In genomic region chr7:81161459-81162075, GRCh38 we compare ENCODE assay signal across 9 cellular contexts.
DNase-seq lines count a peak whose midpoint lies in the region; ATAC-seq and TF ChIP-seq lines count a peak whose summit lies in the region.
"Had no signal": no experiment of that assay in that cellular context is flagged by ENCODE, and none has a peak within 500 bp of the region (broad histone marks: within the 10 kb centered on the region; RNA-seq: fewer than 3 reads in every experiment).

No MANE protein-coding gene starts in this region.

- no peaks in the 10 kb centered on the region for H3K27me3 ChIP-seq in Panc1 (ENCODE audit: control insufficient read depth, insufficient read depth, low read length)
- H3K27me3 ChIP-seq in esophagus muscularis mucosa, result no peaks in the 10 kb centered on the region

- H3K27ac ChIP-seq in Panc1 (ENCODE audit: low read length) (peak overlapping the region; percentile 58; the same call in 1 of the 2 replicates), esophagus muscularis mucosa (replicated peaks in 1 of 4) (no peak overlapping the region)
- H3K27ac ChIP-seq: VCaP had no signal

- no peak overlapping the region for H3K27ac Mint-ChIP-seq in activated T-helper 17 cell treated with anti-CD3 and anti-CD28 coated beads, Interleukin-2, amount 50 U/mL, for 72 hours

- H3K4me3 Mint-ChIP-seq in activated T-helper 17 cell treated with anti-CD3 and anti-CD28 coated beads, Interleukin-2, amount 50 U/mL, for 72 hours, result no peak overlapping the region

- TF ChIP-seq EP300 in esophagus muscularis mucosa (IDR thresholded peaks at IDR 0.05), result no peak

- no peaks in the 10 kb centered on the region for H3K27me3 Mint-ChIP-seq in activated T-helper 17 cell treated with anti-CD3 and anti-CD28 coated beads, Interleukin-2, amount 50 U/mL, for 72 hours

- TF ChIP-seq CTCF in Panc1 (IDR thresholded peaks at IDR 0.05) (no peak), esophagus muscularis mucosa (IDR thresholded peaks at IDR 0.05) (no peak)

- no TSS peak for BruUV-seq in Panc1 (replicated peaks; lab: Mats Ljungman, UMichigan)

- H3K36me3 ChIP-seq in Panc1 (ENCODE audit: control insufficient read depth, insufficient read depth, low read length) (no peaks in the 10 kb centered on the region), esophagus muscularis mucosa (no peaks in the 10 kb centered on the region)

- intact Hi-C loops in Panc1 (cut with micrococcal nuclease; ENCODE audit: unreplicated experiment), result no loop called here
- intact Hi-C loops in esophagus muscularis mucosa (cut with DNase I), result no loop called here

- CTCF ChIA-PET in Panc1 (lab: Charles Lee), result interaction anchor here (0.6 kb wide), 1 partner anchor 10 kb away, joined by 3 read pairs; no protein-coding TSS in a partner anchor

- POLR2A ChIA-PET in Panc1 (lab: Charles Lee), result no interaction called here

- H3K36me3 Mint-ChIP-seq in activated T-helper 17 cell treated with anti-CD3 and anti-CD28 coated beads, Interleukin-2, amount 50 U/mL, for 72 hours (ENCODE audit: low read depth), result no peaks in the 10 kb centered on the region

- H3K4me1 ChIP-seq in Panc1 (ENCODE audit: control insufficient read depth, insufficient read depth, low read length) (no peaks in the 10 kb centered on the region; the same call in 1 of the 2 replicates), esophagus muscularis mucosa (no peaks in the 10 kb centered on the region)

- 69% methylated on average over 6 of the region's 6 CpGs for WGBS in esophagus muscularis mucosa

- H3K9me3 ChIP-seq in Panc1 (ENCODE audit: control insufficient read depth, insufficient read depth, low read depth, low read length) (0 out of 2 replicates have a peak, but pooled peaks cover 3% of the 10 kb centered on the region), esophagus muscularis mucosa (no peaks in the 10 kb centered on the region)

- H3K4me3 ChIP-seq in Panc1 (ENCODE audit: low read depth in 2 of 2, low read length in 2 of 2) (no peak overlapping the region), esophagus muscularis mucosa (no peak overlapping the region)

- in situ Hi-C loops in Panc1 (cut with HindIII; ENCODE audit: low pct_unique_long_range_greater_than_20kb, low sequenced_read_pairs), result no loop called here

- peak; percentile 96 for DNase-seq in A172 (ENCODE audit: low spot score)
- peak; percentile 93 for DNase-seq in HCEC 1CT
- DNase-seq in Panc1 (ENCODE audit: low read depth, low spot score), result no peak
- DNase-seq in glomerular visceral epithelial cell (ENCODE audit: extremely low spot score), result peak; percentile 84
- no peak for DNase-seq in esophagus muscularis mucosa (ENCODE audit: extremely low spot score)
- DNase-seq in NCI-H2029 treated with DMSO at 0.1 percent for 48 hours (lab: John Stamatoyannopoulos, UW), result no peak

- no peak for TF ChIP-seq POLR2A in esophagus muscularis mucosa (IDR thresholded peaks at IDR 0.05; ENCODE audit: low read depth)

- peaks cover 10% of the 10 kb centered on the region for H3K9me3 Mint-ChIP-seq in activated T-helper 17 cell treated with anti-CD3 and anti-CD28 coated beads, Interleukin-2, amount 50 U/mL, for 72 hours

- H3K4me1 Mint-ChIP-seq in activated T-helper 17 cell treated with anti-CD3 and anti-CD28 coated beads, Interleukin-2, amount 50 U/mL, for 72 hours, result no peaks in the 10 kb centered on the region

- ATAC-seq in Panc1 (no peak), HG03442 (IDR thresholded peaks at IDR 0.05; ENCODE audit: unreplicated experiment) (no peak)
- ATAC-seq in activated T-helper 17 cell treated with anti-CD3 and anti-CD28 coated beads, Interleukin-2, amount 50 U/mL, for 72 hours (replicated peaks), result no peak

Comparison
In these comparisons a context has a peak if more than half of its experiments do, and no peak if none do; other contexts are left out.
1. DNase-seq: peak in A172 (single experiment), HCEC 1CT (single experiment) and glomerular visceral epithelial cell (single experiment); none in Panc1 (single experiment), esophagus muscularis mucosa (single experiment) and NCI-H2029 treated with DMSO at 0.1 percent for 48 hours (single experiment).